In the genomic region with DNA sequence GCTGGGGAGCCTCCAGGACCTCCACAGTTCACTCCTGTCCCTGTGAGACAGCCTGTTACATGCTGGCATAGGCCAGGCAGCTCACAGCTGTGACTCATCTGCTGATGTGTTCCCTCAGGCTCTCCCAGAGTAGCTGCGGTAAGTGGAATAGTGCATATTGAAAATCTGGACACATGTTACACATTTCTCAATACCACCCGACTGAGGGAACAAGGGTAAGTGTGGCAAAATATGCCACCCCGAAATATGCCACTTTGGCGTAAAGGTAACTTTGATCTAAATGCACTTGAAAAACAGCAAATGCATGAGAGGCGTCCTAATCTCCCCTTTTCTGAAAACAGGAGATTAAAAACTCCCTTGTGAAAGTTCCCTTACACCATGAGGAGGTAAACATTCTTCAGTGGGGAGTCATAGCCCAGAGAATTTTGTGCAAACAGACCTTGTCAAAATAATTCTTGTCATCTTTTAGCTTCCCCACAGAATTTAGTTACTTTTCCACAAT, we compare ENCODE assay signal across 11 cellular contexts.
DNase-seq lines count a peak whose midpoint lies in the region; ATAC-seq and TF ChIP-seq lines count a peak whose summit lies in the region.
"Had no signal": no experiment of that assay in that cellular context is flagged by ENCODE, and none has a peak within 500 bp of the region (broad histone marks: within the 10 kb centered on the region; RNA-seq: fewer than 3 reads in every experiment).

No MANE protein-coding gene starts in this region.

- H3K27me3 ChIP-seq in foreskin keratinocyte (no peaks in the 10 kb centered on the region), gastroesophageal sphincter (no peaks in the 10 kb centered on the region)
- H3K27me3 ChIP-seq: gastrocnemius medialis had no signal

- TF ChIP-seq POLR2A in gastroesophageal sphincter (IDR thresholded peaks at IDR 0.05), result no peak

- H3K36me3 ChIP-seq in gastroesophageal sphincter, result no peaks in the 10 kb centered on the region
- H3K36me3 ChIP-seq: gastrocnemius medialis had no signal

- no peak for TF ChIP-seq EP300 in gastroesophageal sphincter (IDR thresholded peaks at IDR 0.05)

- no peaks in the 10 kb centered on the region for H3K9me3 ChIP-seq in gastroesophageal sphincter
- H3K9me3 ChIP-seq: gastrocnemius medialis had no signal

- no peak for TF ChIP-seq CTCF in foreskin keratinocyte (conservative IDR thresholded peaks at IDR 0.05)
- TF ChIP-seq CTCF in gastroesophageal sphincter (IDR thresholded peaks at IDR 0.05), result no peak

- no peak overlapping the region for H3K27ac ChIP-seq in foreskin keratinocyte
- no peak overlapping the region for H3K27ac ChIP-seq in gastroesophageal sphincter
- H3K27ac ChIP-seq: gastrocnemius medialis had no signal

- H3K4me1 ChIP-seq in foreskin keratinocyte (peaks cover 16% of the 10 kb centered on the region), gastroesophageal sphincter (no peaks in the 10 kb centered on the region)
- H3K4me1 ChIP-seq: gastrocnemius medialis had no signal

- peak; percentile 99 for ATAC-seq in SK-N-SH treated with all-trans-retinoic acid at 6 μM for 48 hours
- ATAC-seq in foreskin keratinocyte, result peak; percentile 100
- ATAC-seq in gastroesophageal sphincter, result no peak

- no peak overlapping the region for H3K4me3 ChIP-seq in gastroesophageal sphincter
- H3K4me3 ChIP-seq: gastrocnemius medialis had no signal

- 57 to 79% methylated on average over 4 to 5 of the region's 5 CpGs for WGBS in gastroesophageal sphincter (ENCODE audit: low coverage in 1 of 2), 2 donors

- DNase-seq in GM04504 (ENCODE audit: low read depth) (peak; percentile 90), foreskin keratinocyte (peak; percentile 91 to 95), pulmonary artery endothelial cell (ENCODE audit: low read depth, low spot score) (peak; percentile 5), COR-L47 (lab: John Stamatoyannopoulos, UW) (no peak)
- DNase-seq in stimulated activated CD4-positive, alpha-beta T cell treated with anti-CD3 and anti-CD28 coated beads, Interleukin-2, amount 100 ng/mL, for 48 hours, result no peak
- no peak for DNase-seq in activated naive CD4-positive, alpha-beta T cell (lab: John Stamatoyannopoulos, UW)
- DNase-seq: GF-D8, SIG-M5 had no signal

TF ChIP-seq in SK-N-SH treated with all-trans-retinoic acid at 6 μM for 48 hours, 23 proteins besides CTCF, POLR2A, EP300 and RAD21:
- TF ChIP-seq ZFP30 (CRISPR knock-in tag; IDR thresholded peaks at IDR 0.05) (no peak), ZNF70 (CRISPR knock-in tag; IDR thresholded peaks at IDR 0.05) (no peak)
- TF ChIP-seq, protein P1, sequence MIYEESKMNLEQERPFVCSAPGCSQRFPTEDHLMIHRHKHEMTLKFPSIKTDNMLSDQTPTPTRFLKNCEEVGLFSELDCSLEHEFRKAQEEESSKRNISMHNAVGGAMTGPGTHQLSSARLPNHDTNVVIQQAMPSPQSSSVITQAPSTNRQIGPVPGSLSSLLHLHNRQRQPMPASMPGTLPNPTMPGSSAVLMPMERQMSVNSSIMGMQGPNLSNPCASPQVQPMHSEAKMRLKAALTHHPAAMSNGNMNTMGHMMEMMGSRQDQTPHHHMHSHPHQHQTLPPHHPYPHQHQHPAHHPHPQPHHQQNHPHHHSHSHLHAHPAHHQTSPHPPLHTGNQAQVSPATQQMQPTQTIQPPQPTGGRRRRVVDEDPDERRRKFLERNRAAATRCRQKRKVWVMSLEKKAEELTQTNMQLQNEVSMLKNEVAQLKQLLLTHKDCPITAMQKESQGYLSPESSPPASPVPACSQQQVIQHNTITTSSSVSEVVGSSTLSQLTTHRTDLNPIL (CRISPR knock-in tag; IDR thresholded peaks at IDR 0.05; ENCODE audit: low read depth), result no peak
TF ChIP-seq in SK-N-SH treated with all-trans-retinoic acid at 6 μM for 48 hours: peak in this region for 0.

Comparison
In these comparisons a context has a peak if more than half of its experiments do, and no peak if none do; other contexts are left out.
1. DNase-seq: peak in GM04504 (single experiment), foreskin keratinocyte (2 of 2) and pulmonary artery endothelial cell (single experiment); none in stimulated activated CD4-positive, alpha-beta T cell treated with anti-CD3 and anti-CD28 coated beads, Interleukin-2, amount 100 ng/mL, for 48 hours (0 of 2), COR-L47 (single experiment) and activated naive CD4-positive, alpha-beta T cell (0 of 4).